Comparison of ENCODE assay signal across 30 cellular contexts in genomic region chr18:76013041-76013440, GRCh38.
"Had no signal": no experiment of that assay in that cellular context is flagged by ENCODE, and none has a peak within 500 bp of the region (broad histone marks: within the 10 kb centered on the region; RNA-seq: fewer than 3 reads in every experiment).

No MANE protein-coding gene starts in this region.

- H3K4me3 ChIP-seq: neural progenitor cell, ovary, psoas muscle, right lobe of liver, sigmoid colon, skin epidermis, smooth muscle cell, spleen, suprapubic skin, testis, tibial artery, transverse colon, upper lobe of right lung, uterus had no signal

- H3K4me3 Mint-ChIP-seq: naive thymus-derived CD4-positive, alpha-beta T cell; natural killer cell; nephron; neural progenitor cell; stimulated activated memory B cell treated with anti-CD40 and anti-IgM and Interleukin-4, amounts not matched to agents 10 μg/mL and 1 μg/mL and 100 μg/mL, for 72 hours; stimulated activated naive CD8-positive, alpha-beta T cell treated with anti-CD3 and anti-CD28 coated beads, Interleukin-15, amount 100 ng/mL, for 72 hours; type B pancreatic cell had no signal

- H3K27me3 ChIP-seq: neural progenitor cell, ovary, right lobe of liver, sigmoid colon, spleen, suprapubic skin, testis, tibial artery, transverse colon, upper lobe of right lung, uterus had no signal

- ATAC-seq: naive thymus-derived CD4-positive, alpha-beta T cell; natural killer cell; psoas muscle; right cardiac atrium; right lobe of liver; stimulated activated memory B cell treated with anti-CD40 and anti-IgM and Interleukin-4, amounts not matched to agents 10 μg/mL and 1 μg/mL and 100 μg/mL, for 72 hours; stimulated activated naive CD8-positive, alpha-beta T cell treated with anti-CD3 and anti-CD28 coated beads, Interleukin-15, amount 100 ng/mL, for 72 hours; stimulated activated naive CD8-positive, alpha-beta T cell treated with anti-CD3 and anti-CD28 coated beads, Interleukin-15, Interleukin-2, amounts not matched to agents 100 U/mL and 50 U/mL, for 24 hours; upper lobe of right lung had no signal

- H3K4me2 ChIP-seq: neural progenitor cell, smooth muscle cell had no signal

- H3K36me3 ChIP-seq: neural progenitor cell, ovary, right lobe of liver, sigmoid colon, spleen, suprapubic skin, tibial artery, transverse colon, upper lobe of right lung, uterus had no signal

- H3K27ac Mint-ChIP-seq: naive thymus-derived CD4-positive, alpha-beta T cell; natural killer cell; nephron; neural progenitor cell; progenitor cell of endocrine pancreas; stimulated activated memory B cell treated with anti-CD40 and anti-IgM and Interleukin-4, amounts not matched to agents 10 μg/mL and 1 μg/mL and 100 μg/mL, for 72 hours; stimulated activated naive CD8-positive, alpha-beta T cell treated with anti-CD3 and anti-CD28 coated beads, Interleukin-15, amount 100 ng/mL, for 72 hours; type B pancreatic cell had no signal

- H2AFZ ChIP-seq: neural progenitor cell, parathyroid adenoma had no signal

- H3K9ac ChIP-seq: neural progenitor cell, parathyroid adenoma had no signal

- H3K9me3 ChIP-seq: ovary, psoas muscle, right lobe of liver, suprapubic skin, testis, tibial artery, transverse colon, upper lobe of right lung, uterus had no signal

- DNase-seq: naive thymus-derived CD4-positive, alpha-beta T cell; natural killer cell; occipital lobe; ovary; psoas muscle; right cardiac atrium; right lobe of liver; sigmoid colon; spleen; stimulated activated CD4-positive, alpha-beta T cell treated with anti-CD3 and anti-CD28 coated beads, Interleukin-12 subunit alpha, Interleukin-12 subunit beta, amount 100 ng/mL, for 4 hours; stimulated activated CD4-positive, alpha-beta T cell treated with anti-CD3 and anti-CD28 coated beads, Interleukin-1b, Interleukin-23, amount 100 ng/mL, for 48 hours; stimulated activated CD4-positive, alpha-beta T cell treated with anti-CD3 and anti-CD28 coated beads, Interleukin-4, amount 100 ng/mL, for 24 hours; stimulated activated naive CD4-positive, alpha-beta T cell; stimulated activated naive CD8-positive, alpha-beta T cell treated with anti-CD3 and anti-CD28 coated beads, Interleukin-15, amount 100 ng/mL, for 72 hours; stimulated activated naive CD8-positive, alpha-beta T cell treated with anti-CD3 and anti-CD28 coated beads, Interleukin-15, Interleukin-2, amounts not matched to agents 100 U/mL and 50 U/mL, for 24 hours; substantia nigra; testis; tibial artery; transverse colon; upper lobe of right lung; uterus had no signal

- H3K36me3 Mint-ChIP-seq: natural killer cell; neural progenitor cell; stimulated activated memory B cell treated with anti-CD40 and anti-IgM and Interleukin-4, amounts not matched to agents 10 μg/mL and 1 μg/mL and 100 μg/mL, for 72 hours; type B pancreatic cell had no signal

- H3K27ac ChIP-seq: neural progenitor cell, ovary, parathyroid adenoma, psoas muscle, right lobe of liver, sigmoid colon, skin epidermis, spleen, suprapubic skin, testis, tibial artery, transverse colon, upper lobe of right lung, uterus had no signal

- H3K27me3 Mint-ChIP-seq: progenitor cell of endocrine pancreas; stimulated activated memory B cell treated with anti-CD40 and anti-IgM and Interleukin-4, amounts not matched to agents 10 μg/mL and 1 μg/mL and 100 μg/mL, for 72 hours; type B pancreatic cell had no signal

- H3K79me2 ChIP-seq: parathyroid adenoma had no signal

- H3K4me1 Mint-ChIP-seq: naive thymus-derived CD4-positive, alpha-beta T cell; natural killer cell; nephron; neural progenitor cell; stimulated activated memory B cell treated with anti-CD40 and anti-IgM and Interleukin-4, amounts not matched to agents 10 μg/mL and 1 μg/mL and 100 μg/mL, for 72 hours; stimulated activated naive CD8-positive, alpha-beta T cell treated with anti-CD3 and anti-CD28 coated beads, Interleukin-15, amount 100 ng/mL, for 72 hours had no signal

- H3K4me1 ChIP-seq: neural progenitor cell, parathyroid adenoma, psoas muscle, right lobe of liver, sigmoid colon, spleen, suprapubic skin, testis, tibial artery, transverse colon, upper lobe of right lung, uterus had no signal
